ENCODE assay signal across 17 cellular contexts in genomic region chr5:132253008-132253441, GRCh38. TPM values are rescaled to one million over a fixed set of nuclear protein-coding genes. Genes with fewer than 3 reads are reported as not detected.
DNase-seq lines count a peak whose midpoint lies in the region; ATAC-seq and TF ChIP-seq lines count a peak whose summit lies in the region.
"Had no signal": no experiment of that assay in that cellular context is flagged by ENCODE, and none has a peak within 500 bp of the region (broad histone marks: within the 10 kb centered on the region; RNA-seq: fewer than 3 reads in every experiment).

No MANE protein-coding gene starts in this region.

- peak; percentile 34 for DNase-seq in NOMO-1 treated with DMSO at 0.1 percent for 48 hours (lab: John Stamatoyannopoulos, UW; ENCODE audit: unreplicated experiment)
- no peak for DNase-seq in NOMO-1 treated with dmso at 0.1 percent for 144 hours (lab: John Stamatoyannopoulos, UW; ENCODE audit: unreplicated experiment)
- peak; percentile 11 for DNase-seq in GM10248 (ENCODE audit: extremely low spot score)
- DNase-seq in ascending aorta (ENCODE audit: low spot score in 2 of 2): peak in 1 of 2 donors; percentile 56
- no peak for DNase-seq in smooth muscle cell (lab: John Stamatoyannopoulos, UW; ENCODE audit: unreplicated experiment)
- DNase-seq in omental fat pad (ENCODE audit: low spot score): no peak
- DNase-seq in osteoblast (ENCODE audit: insufficient read length, low spot score, missing footprints): no peak
- DNase-seq: activated CD4-positive, alpha-beta T cell treated with anti-CD3 and anti-CD28 coated beads, Interleukin-2, amount 50 U/mL, for 4 hours; amniotic stem cell; EL; KG1; left ventricle myocardium superior; NCI-H1048; small intestine had no signal

- no peak overlapping the region for H3K4me2 ChIP-seq in smooth muscle cell
- H3K4me2 ChIP-seq in osteoblast (ENCODE audit: insufficient read depth, low read length): no peak overlapping the region

- H3K79me2 ChIP-seq in smooth muscle cell (ENCODE audit: low read depth) (peaks cover 5% of the 10 kb centered on the region), osteoblast (ENCODE audit: insufficient read depth, low read length) (peaks cover 10% of the 10 kb centered on the region)

- H3K27me3 ChIP-seq in ascending aorta (no peaks in the 10 kb centered on the region), smooth muscle cell (ENCODE audit: low read depth) (no peaks in the 10 kb centered on the region), osteoblast (ENCODE audit: insufficient read depth, low read length) (no peaks in the 10 kb centered on the region)

- intact Hi-C loops in ascending aorta (cut with DNase I): loop anchor here (5.0 to 10.0 kb wide), 3 partner anchors 148 to 618 kb away; partner anchors contain the start of gene RAPGEF6

- CTCF ChIA-PET in GM10248 (lab: Yijun Ruan, JAX): interaction anchor here (1.3 to 9.0 kb wide), 2 partner anchors 9 to 14 kb away, joined by 3 to 104 read pairs; no protein-coding TSS in a partner anchor

- peak overlapping the region; percentile 80 to 88 for H3K27ac ChIP-seq in ascending aorta
- H3K27ac ChIP-seq in smooth muscle cell (ENCODE audit: low read depth): peak overlapping the region; percentile 15
- no peak overlapping the region for H3K27ac ChIP-seq in osteoblast (ENCODE audit: low read depth, low read length)
- H3K27ac ChIP-seq: upper lobe of left lung had no signal

- no peaks in the 10 kb centered on the region for H3K36me3 ChIP-seq in ascending aorta
- H3K36me3 ChIP-seq in smooth muscle cell (ENCODE audit: low read depth): no peaks in the 10 kb centered on the region
- H3K36me3 ChIP-seq in osteoblast (ENCODE audit: insufficient read depth, low read length): no peaks in the 10 kb centered on the region
- H3K36me3 ChIP-seq: upper lobe of left lung had no signal

- H3K4me3 ChIP-seq in ascending aorta (no peak overlapping the region), smooth muscle cell (no peak overlapping the region), osteoblast (ENCODE audit: insufficient read depth, low read length) (no peak overlapping the region)
- H3K4me3 ChIP-seq: upper lobe of left lung had no signal

- 100% methylated on average over 1 of the region's 4 CpGs for WGBS in smooth muscle cell (ENCODE audit: low lambda C conversion rate)

- no peak overlapping the region for H2AFZ ChIP-seq in smooth muscle cell (ENCODE audit: low read depth)
- H2AFZ ChIP-seq in osteoblast (ENCODE audit: low read length): no peak overlapping the region

- peaks cover 5 to 28% of the 10 kb centered on the region in 2 donors for H3K4me1 ChIP-seq in ascending aorta
- peaks cover 4% of the 10 kb centered on the region for H3K4me1 ChIP-seq in smooth muscle cell (ENCODE audit: low read depth)
- peaks cover 18% of the 10 kb centered on the region for H3K4me1 ChIP-seq in osteoblast (ENCODE audit: insufficient read depth, low read length)

- peaks cover 4% of the 10 kb centered on the region for H3F3A ChIP-seq in smooth muscle cell (ENCODE audit: low read depth)

- TF ChIP-seq CTCF in GM10248 (IDR thresholded peaks at IDR 0.05; ENCODE audit: control extremely low read depth, extremely low read depth, low read depth, missing control alignments) (no peak), ascending aorta (IDR thresholded peaks at IDR 0.05) (no peak), smooth muscle cell (IDR thresholded peaks at IDR 0.05; ENCODE audit: borderline replicate concordance, insufficient read depth, poor library complexity, severe bottlenecking) (no peak), omental fat pad (IDR thresholded peaks at IDR 0.05) (no peak), osteoblast (IDR thresholded peaks at IDR 0.05; ENCODE audit: extremely low read depth, low read depth, low read length) (no peak)

- no peak for ATAC-seq in omental fat pad (ENCODE audit: low FRiP score)
- no peak for ATAC-seq in GM21447 (IDR thresholded peaks at IDR 0.05; ENCODE audit: unreplicated experiment)
- ATAC-seq: left ventricle myocardium superior; stimulated activated effector memory CD8-positive, alpha-beta T cell treated with anti-CD3 and anti-CD28 coated beads, Interleukin-12 subunit alpha, Interleukin-12 subunit beta, amount 100 ng/mL, for 72 hours had no signal

- no peaks in the 10 kb centered on the region for H4K20me1 ChIP-seq in smooth muscle cell (ENCODE audit: low read depth)
- H4K20me1 ChIP-seq in osteoblast (ENCODE audit: insufficient read depth, low read length): peaks cover under 1% of the 10 kb centered on the region

- H3K9ac ChIP-seq in smooth muscle cell (ENCODE audit: low read depth): no peak overlapping the region

- H3K9me3 ChIP-seq in ascending aorta: no peaks in the 10 kb centered on the region
- no peaks in the 10 kb centered on the region for H3K9me3 ChIP-seq in smooth muscle cell (replicated peaks; ENCODE audit: low read depth)
- H3K9me3 ChIP-seq in osteoblast (ENCODE audit: low read depth, low read length): no peaks in the 10 kb centered on the region
- H3K9me3 ChIP-seq: upper lobe of left lung had no signal

- POLR2A ChIA-PET in GM10248 (lab: Yijun Ruan, JAX): no interaction called here

RNA-seq across cellular contexts. Expression of gene PDLIM4, which starts 4.5 kb away (rescaled TPM):
- total RNA-seq in ascending aorta: 49.1 TPM
- 77.4 and 93.8 TPM in 2 replicates for total RNA-seq in smooth muscle cell
- 275 and 338 TPM in 2 replicates for polyA plus RNA-seq in smooth muscle cell
- 10 to 100 TPM; 19.5 to 89.5 (median 23.4) TPM for total RNA-seq in omental fat pad
- total RNA-seq in osteoblast: 47.7 and 67.7 TPM in 2 replicates

RNA-seq across cellular contexts. Expression of gene P4HA2, which starts 25.4 kb away (rescaled TPM):
- total RNA-seq in ascending aorta (22.6 TPM), smooth muscle cell (352 and 482 TPM in 2 replicates), omental fat pad (10 to 100 TPM; 15.8 to 37.7 (median 25.6) TPM), osteoblast (155 and 186 TPM in 2 replicates)
- polyA plus RNA-seq in smooth muscle cell: 500 and 707 TPM in 2 replicates

RNA-seq across cellular contexts. Expression of gene SLC22A4, which starts 41.2 kb away (rescaled TPM):
- 18.1 TPM for total RNA-seq in ascending aorta
- total RNA-seq in smooth muscle cell: 0.45 and 3.8 TPM in 2 replicates
- 1.3 and 3.1 TPM in 2 replicates for polyA plus RNA-seq in smooth muscle cell
- total RNA-seq in omental fat pad: 1 to 10 TPM; 2.6 to 6.8 (median 5.7) TPM
- 2.9 and 3.8 TPM in 2 replicates for total RNA-seq in osteoblast

Comparison
In these comparisons a context has a peak if more than half of its experiments do, and no peak if none do; other contexts are left out.
1. DNase-seq: peak in NOMO-1 treated with DMSO at 0.1 percent for 48 hours (single experiment) and GM10248 (single experiment); none in NOMO-1 treated with dmso at 0.1 percent for 144 hours (single experiment), smooth muscle cell (single experiment), omental fat pad (single experiment) and osteoblast (single experiment).